12 cellular contexts compared by ENCODE assay signal in genomic region chr4:37758226-37758625, GRCh38.
DNase-seq lines count a peak whose midpoint lies in the region; ATAC-seq and TF ChIP-seq lines count a peak whose summit lies in the region.
"Had no signal": no experiment of that assay in that cellular context is flagged by ENCODE, and none has a peak within 500 bp of the region (broad histone marks: within the 10 kb centered on the region; RNA-seq: fewer than 3 reads in every experiment).

No MANE protein-coding gene starts in this region.

- no peak for DNase-seq in DND-41
- DNase-seq in NOMO-1 (lab: John Stamatoyannopoulos, UW; ENCODE audit: unreplicated experiment in 2 of 2): peak; percentile 63 to 96
- peak; percentile 98 for DNase-seq in fibroblast of pulmonary artery (ENCODE audit: low read depth)
- peak; percentile 43 for DNase-seq in non-pigmented ciliary epithelial cell (ENCODE audit: low read depth)
- no peak for DNase-seq in SJCRH30
- DNase-seq in esophagus squamous epithelium (lab: John Stamatoyannopoulos, UW): no peak
- DNase-seq in activated CD4-positive, alpha-beta T cell treated with anti-CD3 and anti-CD28 coated beads, Interleukin-2, amount 50 U/mL, for 48 hours: no peak
- DNase-seq: activated CD4-positive, alpha-beta T cell treated with anti-CD3 and anti-CD28 coated beads, Interleukin-2, amount 10 ng/mL, durations not matched to agents 7 days and 5 days; DMS79; effector CD4-positive, alpha-beta T cell; occipital lobe had no signal

- ATAC-seq in DND-41 (ENCODE audit: insufficient read depth, low read depth) (peak; percentile 45; the same call in 1 of the 3 replicates), HG02588 (IDR thresholded peaks at IDR 0.05; ENCODE audit: unreplicated experiment) (no peak)

- H3K27me3 ChIP-seq in DND-41 (ENCODE audit: insufficient read depth, low read length, poor library complexity) (no peaks in the 10 kb centered on the region), SJCRH30 (no peaks in the 10 kb centered on the region), esophagus squamous epithelium (no peaks in the 10 kb centered on the region)

- no peak overlapping the region for H3K9ac ChIP-seq in DND-41 (ENCODE audit: low read depth, low read length)

- no peaks in the 10 kb centered on the region for H3K36me3 ChIP-seq in DND-41 (ENCODE audit: insufficient read depth, low read length)
- H3K36me3 ChIP-seq in SJCRH30: no peaks in the 10 kb centered on the region
- no peaks in the 10 kb centered on the region for H3K36me3 ChIP-seq in esophagus squamous epithelium

- intact Hi-C loops in esophagus squamous epithelium (cut with DNase I): no loop called here

- TF ChIP-seq POLR2A in esophagus squamous epithelium (IDR thresholded peaks at IDR 0.05): no peak

- peak overlapping the region; percentile 42; the same call in 1 of the 2 replicates for H2AFZ ChIP-seq in DND-41 (ENCODE audit: low read depth, low read length)

- peaks cover 32% of the 10 kb centered on the region for H3K4me1 ChIP-seq in DND-41 (ENCODE audit: insufficient read depth, low read length)
- H3K4me1 ChIP-seq in SJCRH30: peaks cover 2% of the 10 kb centered on the region
- H3K4me1 ChIP-seq in esophagus squamous epithelium: peaks cover 0 to 29% (median 0%) of the 10 kb centered on the region in 3 donors

- H3K27ac ChIP-seq in DND-41 (ENCODE audit: low read length): peak overlapping the region; percentile 9
- H3K27ac ChIP-seq in SJCRH30: no peak overlapping the region
- peak overlapping the region in 2 of 4 donors; percentile 0 to 62 for H3K27ac ChIP-seq in esophagus squamous epithelium

- TF ChIP-seq CTCF in DND-41 (IDR thresholded peaks at IDR 0.05; ENCODE audit: borderline replicate concordance, extremely low read depth, low read length, poor library complexity, severe bottlenecking): no peak
- TF ChIP-seq CTCF in fibroblast of pulmonary artery (IDR thresholded peaks at IDR 0.05; ENCODE audit: low read length, missing control alignments): no peak
- TF ChIP-seq CTCF in esophagus squamous epithelium (IDR thresholded peaks at IDR 0.05): no peak

- 8 to 44% methylated on average over 1 of the region's 1 CpG for WGBS in esophagus squamous epithelium, 2 donors

- H3K4me3 ChIP-seq in DND-41 (ENCODE audit: low read depth in 1 of 2, low read length in 2 of 2) (no peak overlapping the region), fibroblast of pulmonary artery (replicated peaks; ENCODE audit: low read depth, low read length) (no peak overlapping the region), SJCRH30 (no peak overlapping the region), esophagus squamous epithelium (no peak overlapping the region)

- no peak overlapping the region for H3K4me2 ChIP-seq in DND-41 (ENCODE audit: insufficient read depth, low read length)

- no peaks in the 10 kb centered on the region for H3K79me2 ChIP-seq in DND-41 (ENCODE audit: insufficient read depth, low read length)

- no peaks in the 10 kb centered on the region for H3K9me3 ChIP-seq in DND-41 (ENCODE audit: insufficient read depth, low read length, severe bottlenecking)
- H3K9me3 ChIP-seq in SJCRH30 (replicated peaks): no peaks in the 10 kb centered on the region; the same call in 1 of the 2 replicates
- H3K9me3 ChIP-seq in esophagus squamous epithelium: no peaks in the 10 kb centered on the region

- H4K20me1 ChIP-seq in DND-41 (ENCODE audit: insufficient read depth, low read length): no peaks in the 10 kb centered on the region

Comparison
In these comparisons a context has a peak if more than half of its experiments do, and no peak if none do; other contexts are left out.
1. DNase-seq: peak in NOMO-1 (2 of 2), fibroblast of pulmonary artery (single experiment) and non-pigmented ciliary epithelial cell (single experiment); none in DND-41 (single experiment), SJCRH30 (0 of 2), esophagus squamous epithelium (single experiment) and activated CD4-positive, alpha-beta T cell treated with anti-CD3 and anti-CD28 coated beads, Interleukin-2, amount 50 U/mL, for 48 hours (0 of 2).